In the genomic region with DNA sequence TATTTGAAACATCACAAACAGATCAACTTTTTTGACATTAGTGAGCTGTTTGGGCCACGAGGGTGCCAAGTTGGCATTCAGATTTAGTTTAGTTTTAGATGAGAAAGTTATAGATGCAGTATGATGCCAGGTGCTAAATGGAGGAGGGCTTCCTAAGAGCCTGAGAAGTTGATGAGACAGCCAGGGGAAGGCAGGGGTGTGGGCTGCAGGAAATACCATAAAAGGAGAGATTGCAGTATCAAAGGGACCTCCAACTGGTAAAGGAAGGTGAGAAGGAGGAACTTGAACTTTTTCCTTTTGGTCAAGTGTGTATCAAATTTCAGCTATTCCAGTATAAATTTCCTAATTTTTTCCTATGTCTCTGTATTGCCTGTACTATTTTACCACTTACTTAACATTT, we compare ENCODE assay signal across 2 cellular contexts.
TF ChIP-seq lines count a peak whose summit lies in the region.

No MANE protein-coding gene starts in this region.

TF ChIP-seq in GM23338, 12 proteins besides CTCF, POLR2A, EP300 and RAD21 (continued from another document):
- TF ChIP-seq, protein P1, sequence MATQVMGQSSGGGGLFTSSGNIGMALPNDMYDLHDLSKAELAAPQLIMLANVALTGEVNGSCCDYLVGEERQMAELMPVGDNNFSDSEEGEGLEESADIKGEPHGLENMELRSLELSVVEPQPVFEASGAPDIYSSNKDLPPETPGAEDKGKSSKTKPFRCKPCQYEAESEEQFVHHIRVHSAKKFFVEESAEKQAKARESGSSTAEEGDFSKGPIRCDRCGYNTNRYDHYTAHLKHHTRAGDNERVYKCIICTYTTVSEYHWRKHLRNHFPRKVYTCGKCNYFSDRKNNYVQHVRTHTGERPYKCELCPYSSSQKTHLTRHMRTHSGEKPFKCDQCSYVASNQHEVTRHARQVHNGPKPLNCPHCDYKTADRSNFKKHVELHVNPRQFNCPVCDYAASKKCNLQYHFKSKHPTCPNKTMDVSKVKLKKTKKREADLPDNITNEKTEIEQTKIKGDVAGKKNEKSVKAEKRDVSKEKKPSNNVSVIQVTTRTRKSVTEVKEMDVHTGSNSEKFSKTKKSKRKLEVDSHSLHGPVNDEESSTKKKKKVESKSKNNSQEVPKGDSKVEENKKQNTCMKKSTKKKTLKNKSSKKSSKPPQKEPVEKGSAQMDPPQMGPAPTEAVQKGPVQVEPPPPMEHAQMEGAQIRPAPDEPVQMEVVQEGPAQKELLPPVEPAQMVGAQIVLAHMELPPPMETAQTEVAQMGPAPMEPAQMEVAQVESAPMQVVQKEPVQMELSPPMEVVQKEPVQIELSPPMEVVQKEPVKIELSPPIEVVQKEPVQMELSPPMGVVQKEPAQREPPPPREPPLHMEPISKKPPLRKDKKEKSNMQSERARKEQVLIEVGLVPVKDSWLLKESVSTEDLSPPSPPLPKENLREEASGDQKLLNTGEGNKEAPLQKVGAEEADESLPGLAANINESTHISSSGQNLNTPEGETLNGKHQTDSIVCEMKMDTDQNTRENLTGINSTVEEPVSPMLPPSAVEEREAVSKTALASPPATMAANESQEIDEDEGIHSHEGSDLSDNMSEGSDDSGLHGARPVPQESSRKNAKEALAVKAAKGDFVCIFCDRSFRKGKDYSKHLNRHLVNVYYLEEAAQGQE (IDR thresholded peaks at IDR 0.05; ENCODE audit: unreplicated experiment) = no peak
- TF ChIP-seq EZH2 (IDR thresholded peaks at IDR 0.05; ENCODE audit: low read depth, unreplicated experiment) = no peak
- TF ChIP-seq ZNF114 (CRISPR knock-in tag; IDR thresholded peaks at IDR 0.05) = no peak
- TF ChIP-seq, protein P2, sequence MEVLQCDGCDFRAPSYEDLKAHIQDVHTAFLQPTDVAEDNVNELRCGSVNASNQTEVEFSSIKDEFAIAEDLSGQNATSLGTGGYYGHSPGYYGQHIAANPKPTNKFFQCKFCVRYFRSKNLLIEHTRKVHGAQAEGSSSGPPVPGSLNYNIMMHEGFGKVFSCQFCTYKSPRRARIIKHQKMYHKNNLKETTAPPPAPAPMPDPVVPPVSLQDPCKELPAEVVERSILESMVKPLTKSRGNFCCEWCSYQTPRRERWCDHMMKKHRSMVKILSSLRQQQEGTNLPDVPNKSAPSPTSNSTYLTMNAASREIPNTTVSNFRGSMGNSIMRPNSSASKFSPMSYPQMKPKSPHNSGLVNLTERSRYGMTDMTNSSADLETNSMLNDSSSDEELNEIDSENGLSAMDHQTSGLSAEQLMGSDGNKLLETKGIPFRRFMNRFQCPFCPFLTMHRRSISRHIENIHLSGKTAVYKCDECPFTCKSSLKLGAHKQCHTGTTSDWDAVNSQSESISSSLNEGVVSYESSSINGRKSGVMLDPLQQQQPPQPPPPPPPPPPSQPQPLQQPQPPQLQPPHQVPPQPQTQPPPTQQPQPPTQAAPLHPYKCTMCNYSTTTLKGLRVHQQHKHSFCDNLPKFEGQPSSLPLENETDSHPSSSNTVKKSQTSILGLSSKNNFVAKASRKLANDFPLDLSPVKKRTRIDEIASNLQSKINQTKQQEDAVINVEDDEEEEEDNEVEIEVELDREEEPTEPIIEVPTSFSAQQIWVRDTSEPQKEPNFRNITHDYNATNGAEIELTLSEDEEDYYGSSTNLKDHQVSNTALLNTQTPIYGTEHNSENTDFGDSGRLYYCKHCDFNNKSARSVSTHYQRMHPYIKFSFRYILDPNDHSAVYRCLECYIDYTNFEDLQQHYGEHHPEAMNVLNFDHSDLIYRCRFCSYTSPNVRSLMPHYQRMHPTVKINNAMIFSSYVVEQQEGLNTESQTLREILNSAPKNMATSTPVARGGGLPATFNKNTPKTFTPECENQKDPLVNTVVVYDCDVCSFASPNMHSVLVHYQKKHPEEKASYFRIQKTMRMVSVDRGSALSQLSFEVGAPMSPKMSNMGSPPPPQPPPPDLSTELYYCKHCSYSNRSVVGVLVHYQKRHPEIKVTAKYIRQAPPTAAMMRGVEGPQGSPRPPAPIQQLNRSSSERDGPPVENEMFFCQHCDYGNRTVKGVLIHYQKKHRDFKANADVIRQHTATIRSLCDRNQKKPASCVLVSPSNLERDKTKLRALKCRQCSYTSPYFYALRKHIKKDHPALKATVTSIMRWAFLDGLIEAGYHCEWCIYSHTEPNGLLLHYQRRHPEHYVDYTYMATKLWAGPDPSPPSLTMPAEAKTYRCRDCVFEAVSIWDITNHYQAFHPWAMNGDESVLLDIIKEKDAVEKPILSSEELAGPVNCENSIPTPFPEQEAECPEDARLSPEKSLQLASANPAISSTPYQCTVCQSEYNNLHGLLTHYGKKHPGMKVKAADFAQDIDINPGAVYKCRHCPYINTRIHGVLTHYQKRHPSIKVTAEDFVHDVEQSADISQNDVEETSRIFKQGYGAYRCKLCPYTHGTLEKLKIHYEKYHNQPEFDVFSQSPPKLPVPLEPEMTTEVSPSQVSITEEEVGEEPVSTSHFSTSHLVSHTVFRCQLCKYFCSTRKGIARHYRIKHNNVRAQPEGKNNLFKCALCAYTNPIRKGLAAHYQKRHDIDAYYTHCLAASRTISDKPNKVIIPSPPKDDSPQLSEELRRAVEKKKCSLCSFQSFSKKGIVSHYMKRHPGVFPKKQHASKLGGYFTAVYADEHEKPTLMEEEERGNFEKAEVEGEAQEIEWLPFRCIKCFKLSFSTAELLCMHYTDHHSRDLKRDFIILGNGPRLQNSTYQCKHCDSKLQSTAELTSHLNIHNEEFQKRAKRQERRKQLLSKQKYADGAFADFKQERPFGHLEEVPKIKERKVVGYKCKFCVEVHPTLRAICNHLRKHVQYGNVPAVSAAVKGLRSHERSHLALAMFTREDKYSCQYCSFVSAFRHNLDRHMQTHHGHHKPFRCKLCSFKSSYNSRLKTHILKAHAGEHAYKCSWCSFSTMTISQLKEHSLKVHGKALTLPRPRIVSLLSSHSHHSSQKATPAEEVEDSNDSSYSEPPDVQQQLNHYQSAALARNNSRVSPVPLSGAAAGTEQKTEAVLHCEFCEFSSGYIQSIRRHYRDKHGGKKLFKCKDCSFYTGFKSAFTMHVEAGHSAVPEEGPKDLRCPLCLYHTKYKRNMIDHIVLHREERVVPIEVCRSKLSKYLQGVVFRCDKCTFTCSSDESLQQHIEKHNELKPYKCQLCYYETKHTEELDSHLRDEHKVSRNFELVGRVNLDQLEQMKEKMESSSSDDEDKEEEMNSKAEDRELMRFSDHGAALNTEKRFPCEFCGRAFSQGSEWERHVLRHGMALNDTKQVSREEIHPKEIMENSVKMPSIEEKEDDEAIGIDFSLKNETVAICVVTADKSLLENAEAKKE (CRISPR knock-in tag; IDR thresholded peaks at IDR 0.05) = no peak
- TF ChIP-seq NANOG (IDR thresholded peaks at IDR 0.05; ENCODE audit: borderline replicate concordance) = no peak

TF ChIP-seq in WTC11, 78 proteins besides CTCF, POLR2A, EP300 and RAD21 (continued from another document):
- TF ChIP-seq, protein P3, sequence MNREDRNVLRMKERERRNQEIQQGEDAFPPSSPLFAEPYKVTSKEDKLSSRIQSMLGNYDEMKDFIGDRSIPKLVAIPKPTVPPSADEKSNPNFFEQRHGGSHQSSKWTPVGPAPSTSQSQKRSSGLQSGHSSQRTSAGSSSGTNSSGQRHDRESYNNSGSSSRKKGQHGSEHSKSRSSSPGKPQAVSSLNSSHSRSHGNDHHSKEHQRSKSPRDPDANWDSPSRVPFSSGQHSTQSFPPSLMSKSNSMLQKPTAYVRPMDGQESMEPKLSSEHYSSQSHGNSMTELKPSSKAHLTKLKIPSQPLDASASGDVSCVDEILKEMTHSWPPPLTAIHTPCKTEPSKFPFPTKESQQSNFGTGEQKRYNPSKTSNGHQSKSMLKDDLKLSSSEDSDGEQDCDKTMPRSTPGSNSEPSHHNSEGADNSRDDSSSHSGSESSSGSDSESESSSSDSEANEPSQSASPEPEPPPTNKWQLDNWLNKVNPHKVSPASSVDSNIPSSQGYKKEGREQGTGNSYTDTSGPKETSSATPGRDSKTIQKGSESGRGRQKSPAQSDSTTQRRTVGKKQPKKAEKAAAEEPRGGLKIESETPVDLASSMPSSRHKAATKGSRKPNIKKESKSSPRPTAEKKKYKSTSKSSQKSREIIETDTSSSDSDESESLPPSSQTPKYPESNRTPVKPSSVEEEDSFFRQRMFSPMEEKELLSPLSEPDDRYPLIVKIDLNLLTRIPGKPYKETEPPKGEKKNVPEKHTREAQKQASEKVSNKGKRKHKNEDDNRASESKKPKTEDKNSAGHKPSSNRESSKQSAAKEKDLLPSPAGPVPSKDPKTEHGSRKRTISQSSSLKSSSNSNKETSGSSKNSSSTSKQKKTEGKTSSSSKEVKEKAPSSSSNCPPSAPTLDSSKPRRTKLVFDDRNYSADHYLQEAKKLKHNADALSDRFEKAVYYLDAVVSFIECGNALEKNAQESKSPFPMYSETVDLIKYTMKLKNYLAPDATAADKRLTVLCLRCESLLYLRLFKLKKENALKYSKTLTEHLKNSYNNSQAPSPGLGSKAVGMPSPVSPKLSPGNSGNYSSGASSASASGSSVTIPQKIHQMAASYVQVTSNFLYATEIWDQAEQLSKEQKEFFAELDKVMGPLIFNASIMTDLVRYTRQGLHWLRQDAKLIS (CRISPR knock-in tag; IDR thresholded peaks at IDR 0.05; ENCODE audit: borderline replicate concordance) = no peak
- no peak for TF ChIP-seq MXD4 (CRISPR knock-in tag; IDR thresholded peaks at IDR 0.05; ENCODE audit: borderline replicate concordance)
- no peak for TF ChIP-seq NR2C2 (CRISPR knock-in tag; IDR thresholded peaks at IDR 0.05)
- TF ChIP-seq, protein P4, sequence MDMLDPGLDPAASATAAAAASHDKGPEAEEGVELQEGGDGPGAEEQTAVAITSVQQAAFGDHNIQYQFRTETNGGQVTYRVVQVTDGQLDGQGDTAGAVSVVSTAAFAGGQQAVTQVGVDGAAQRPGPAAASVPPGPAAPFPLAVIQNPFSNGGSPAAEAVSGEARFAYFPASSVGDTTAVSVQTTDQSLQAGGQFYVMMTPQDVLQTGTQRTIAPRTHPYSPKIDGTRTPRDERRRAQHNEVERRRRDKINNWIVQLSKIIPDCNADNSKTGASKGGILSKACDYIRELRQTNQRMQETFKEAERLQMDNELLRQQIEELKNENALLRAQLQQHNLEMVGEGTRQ (CRISPR knock-in tag; IDR thresholded peaks at IDR 0.05) = no peak
- TF ChIP-seq, protein P5, sequence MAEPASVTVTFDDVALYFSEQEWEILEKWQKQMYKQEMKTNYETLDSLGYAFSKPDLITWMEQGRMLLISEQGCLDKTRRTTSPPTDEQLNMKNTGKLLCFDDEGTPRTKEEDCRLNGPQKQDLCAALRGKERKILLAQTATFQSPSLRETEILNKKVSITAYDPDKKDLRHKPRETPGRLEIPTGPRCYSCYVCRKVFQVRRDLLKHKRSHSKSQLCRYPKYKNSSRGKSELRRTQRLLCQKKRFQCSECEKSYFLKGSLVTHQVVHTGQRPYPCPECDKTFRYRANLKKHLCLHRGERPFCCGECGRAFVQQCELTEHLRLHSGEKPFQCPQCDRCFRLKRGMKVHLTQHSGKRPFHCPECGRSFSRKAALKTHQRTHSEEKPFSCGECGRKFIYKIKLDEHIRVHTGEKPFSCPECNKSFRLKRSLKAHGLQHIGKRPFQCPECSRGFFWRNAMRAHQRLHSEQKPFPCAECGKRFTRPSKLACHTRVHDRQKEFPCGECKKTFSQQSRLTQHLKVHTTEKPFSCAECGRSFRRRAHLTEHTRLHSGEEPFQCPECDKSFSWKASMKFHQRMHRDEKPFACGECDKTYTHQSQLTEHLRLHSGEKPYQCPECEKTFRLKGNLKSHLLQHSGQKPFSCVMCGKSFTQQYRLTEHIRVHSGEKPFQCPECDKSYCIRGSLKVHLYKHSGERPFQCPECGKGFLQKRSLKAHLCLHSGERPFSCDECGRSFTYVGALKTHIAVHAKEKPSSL (CRISPR knock-in tag; conservative IDR thresholded peaks at IDR 0.05) = no peak
- no peak for TF ChIP-seq ATF1 (CRISPR knock-in tag; IDR thresholded peaks at IDR 0.05)
- no peak for TF ChIP-seq NFE2L1 (CRISPR knock-in tag; IDR thresholded peaks at IDR 0.05)
